Comparison of ENCODE assay signal across 1 cellular context in the genomic region with DNA sequence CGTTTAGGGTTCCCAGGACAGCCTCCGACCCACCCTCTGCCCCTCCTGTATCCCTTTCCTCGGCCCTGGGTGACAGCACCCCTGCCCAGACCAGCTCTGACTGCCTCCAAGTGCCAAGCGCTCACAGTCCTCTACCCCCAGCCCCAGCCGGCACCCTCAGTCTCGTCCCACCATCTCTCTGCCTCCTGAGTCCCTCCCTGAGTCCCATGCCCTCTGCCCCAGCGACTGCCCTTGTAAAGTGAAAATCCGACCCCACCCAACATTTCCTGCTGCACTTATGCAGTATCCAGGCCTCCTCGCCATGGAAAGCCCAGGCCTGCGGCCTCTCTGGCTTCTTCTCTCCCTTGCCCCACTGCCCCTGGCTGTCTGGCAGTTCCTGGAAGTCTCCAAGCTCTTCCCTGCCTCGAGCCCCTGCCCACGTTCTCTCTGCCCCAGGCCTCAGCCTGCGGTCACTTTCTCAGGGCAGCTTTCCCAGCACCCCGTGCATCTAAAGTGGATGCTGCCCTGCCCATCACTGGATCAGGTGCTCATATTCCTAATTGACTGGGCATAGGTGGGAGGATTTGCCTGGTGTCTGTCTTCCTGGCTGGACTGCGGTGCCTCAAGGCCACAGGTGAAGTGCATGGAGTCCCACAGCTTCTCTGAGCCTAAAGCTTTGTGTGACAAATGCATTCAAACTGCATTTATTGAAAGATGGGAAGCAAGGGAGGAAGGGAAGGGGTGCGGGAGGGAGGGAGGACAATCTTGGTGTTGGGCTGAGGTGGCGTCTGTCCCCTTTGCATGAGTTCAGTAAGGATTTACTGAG.
TF ChIP-seq lines count a peak whose summit lies in the region.

No MANE protein-coding gene starts in this region.

TF ChIP-seq in HepG2, 621 proteins besides CTCF, POLR2A, EP300 and RAD21:
- TF ChIP-seq MTA1 (CRISPR knock-in tag; IDR thresholded peaks at IDR 0.05; ENCODE audit: borderline replicate concordance) (no peak), FLYWCH1 (CRISPR knock-in tag; IDR thresholded peaks at IDR 0.05) (no peak)
- TF ChIP-seq, protein P1, sequence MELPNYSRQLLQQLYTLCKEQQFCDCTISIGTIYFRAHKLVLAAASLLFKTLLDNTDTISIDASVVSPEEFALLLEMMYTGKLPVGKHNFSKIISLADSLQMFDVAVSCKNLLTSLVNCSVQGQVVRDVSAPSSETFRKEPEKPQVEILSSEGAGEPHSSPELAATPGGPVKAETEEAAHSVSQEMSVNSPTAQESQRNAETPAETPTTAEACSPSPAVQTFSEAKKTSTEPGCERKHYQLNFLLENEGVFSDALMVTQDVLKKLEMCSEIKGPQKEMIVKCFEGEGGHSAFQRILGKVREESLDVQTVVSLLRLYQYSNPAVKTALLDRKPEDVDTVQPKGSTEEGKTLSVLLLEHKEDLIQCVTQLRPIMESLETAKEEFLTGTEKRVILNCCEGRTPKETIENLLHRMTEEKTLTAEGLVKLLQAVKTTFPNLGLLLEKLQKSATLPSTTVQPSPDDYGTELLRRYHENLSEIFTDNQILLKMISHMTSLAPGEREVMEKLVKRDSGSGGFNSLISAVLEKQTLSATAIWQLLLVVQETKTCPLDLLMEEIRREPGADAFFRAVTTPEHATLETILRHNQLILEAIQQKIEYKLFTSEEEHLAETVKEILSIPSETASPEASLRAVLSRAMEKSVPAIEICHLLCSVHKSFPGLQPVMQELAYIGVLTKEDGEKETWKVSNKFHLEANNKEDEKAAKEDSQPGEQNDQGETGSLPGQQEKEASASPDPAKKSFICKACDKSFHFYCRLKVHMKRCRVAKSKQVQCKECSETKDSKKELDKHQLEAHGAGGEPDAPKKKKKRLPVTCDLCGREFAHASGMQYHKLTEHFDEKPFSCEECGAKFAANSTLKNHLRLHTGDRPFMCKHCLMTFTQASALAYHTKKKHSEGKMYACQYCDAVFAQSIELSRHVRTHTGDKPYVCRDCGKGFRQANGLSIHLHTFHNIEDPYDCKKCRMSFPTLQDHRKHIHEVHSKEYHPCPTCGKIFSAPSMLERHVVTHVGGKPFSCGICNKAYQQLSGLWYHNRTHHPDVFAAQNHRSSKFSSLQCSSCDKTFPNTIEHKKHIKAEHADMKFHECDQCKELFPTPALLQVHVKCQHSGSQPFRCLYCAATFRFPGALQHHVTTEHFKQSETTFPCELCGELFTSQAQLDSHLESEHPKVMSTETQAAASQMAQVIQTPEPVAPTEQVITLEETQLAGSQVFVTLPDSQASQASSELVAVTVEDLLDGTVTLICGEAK (IDR thresholded peaks at IDR 0.05): no peak
- TF ChIP-seq, protein P1 (CRISPR knock-in tag; IDR thresholded peaks at IDR 0.05): no peak
- TF ChIP-seq, protein P2, sequence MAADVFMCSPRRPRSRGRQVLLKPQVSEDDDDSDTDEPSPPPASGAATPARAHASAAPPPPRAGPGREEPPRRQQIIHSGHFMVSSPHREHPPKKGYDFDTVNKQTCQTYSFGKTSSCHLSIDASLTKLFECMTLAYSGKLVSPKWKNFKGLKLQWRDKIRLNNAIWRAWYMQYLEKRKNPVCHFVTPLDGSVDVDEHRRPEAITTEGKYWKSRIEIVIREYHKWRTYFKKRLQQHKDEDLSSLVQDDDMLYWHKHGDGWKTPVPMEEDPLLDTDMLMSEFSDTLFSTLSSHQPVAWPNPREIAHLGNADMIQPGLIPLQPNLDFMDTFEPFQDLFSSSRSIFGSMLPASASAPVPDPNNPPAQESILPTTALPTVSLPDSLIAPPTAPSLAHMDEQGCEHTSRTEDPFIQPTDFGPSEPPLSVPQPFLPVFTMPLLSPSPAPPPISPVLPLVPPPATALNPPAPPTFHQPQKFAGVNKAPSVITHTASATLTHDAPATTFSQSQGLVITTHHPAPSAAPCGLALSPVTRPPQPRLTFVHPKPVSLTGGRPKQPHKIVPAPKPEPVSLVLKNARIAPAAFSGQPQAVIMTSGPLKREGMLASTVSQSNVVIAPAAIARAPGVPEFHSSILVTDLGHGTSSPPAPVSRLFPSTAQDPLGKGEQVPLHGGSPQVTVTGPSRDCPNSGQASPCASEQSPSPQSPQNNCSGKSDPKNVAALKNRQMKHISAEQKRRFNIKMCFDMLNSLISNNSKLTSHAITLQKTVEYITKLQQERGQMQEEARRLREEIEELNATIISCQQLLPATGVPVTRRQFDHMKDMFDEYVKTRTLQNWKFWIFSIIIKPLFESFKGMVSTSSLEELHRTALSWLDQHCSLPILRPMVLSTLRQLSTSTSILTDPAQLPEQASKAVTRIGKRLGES (CRISPR knock-in tag; IDR thresholded peaks at IDR 0.05; ENCODE audit: borderline replicate concordance): no peak
- TF ChIP-seq, protein P3, sequence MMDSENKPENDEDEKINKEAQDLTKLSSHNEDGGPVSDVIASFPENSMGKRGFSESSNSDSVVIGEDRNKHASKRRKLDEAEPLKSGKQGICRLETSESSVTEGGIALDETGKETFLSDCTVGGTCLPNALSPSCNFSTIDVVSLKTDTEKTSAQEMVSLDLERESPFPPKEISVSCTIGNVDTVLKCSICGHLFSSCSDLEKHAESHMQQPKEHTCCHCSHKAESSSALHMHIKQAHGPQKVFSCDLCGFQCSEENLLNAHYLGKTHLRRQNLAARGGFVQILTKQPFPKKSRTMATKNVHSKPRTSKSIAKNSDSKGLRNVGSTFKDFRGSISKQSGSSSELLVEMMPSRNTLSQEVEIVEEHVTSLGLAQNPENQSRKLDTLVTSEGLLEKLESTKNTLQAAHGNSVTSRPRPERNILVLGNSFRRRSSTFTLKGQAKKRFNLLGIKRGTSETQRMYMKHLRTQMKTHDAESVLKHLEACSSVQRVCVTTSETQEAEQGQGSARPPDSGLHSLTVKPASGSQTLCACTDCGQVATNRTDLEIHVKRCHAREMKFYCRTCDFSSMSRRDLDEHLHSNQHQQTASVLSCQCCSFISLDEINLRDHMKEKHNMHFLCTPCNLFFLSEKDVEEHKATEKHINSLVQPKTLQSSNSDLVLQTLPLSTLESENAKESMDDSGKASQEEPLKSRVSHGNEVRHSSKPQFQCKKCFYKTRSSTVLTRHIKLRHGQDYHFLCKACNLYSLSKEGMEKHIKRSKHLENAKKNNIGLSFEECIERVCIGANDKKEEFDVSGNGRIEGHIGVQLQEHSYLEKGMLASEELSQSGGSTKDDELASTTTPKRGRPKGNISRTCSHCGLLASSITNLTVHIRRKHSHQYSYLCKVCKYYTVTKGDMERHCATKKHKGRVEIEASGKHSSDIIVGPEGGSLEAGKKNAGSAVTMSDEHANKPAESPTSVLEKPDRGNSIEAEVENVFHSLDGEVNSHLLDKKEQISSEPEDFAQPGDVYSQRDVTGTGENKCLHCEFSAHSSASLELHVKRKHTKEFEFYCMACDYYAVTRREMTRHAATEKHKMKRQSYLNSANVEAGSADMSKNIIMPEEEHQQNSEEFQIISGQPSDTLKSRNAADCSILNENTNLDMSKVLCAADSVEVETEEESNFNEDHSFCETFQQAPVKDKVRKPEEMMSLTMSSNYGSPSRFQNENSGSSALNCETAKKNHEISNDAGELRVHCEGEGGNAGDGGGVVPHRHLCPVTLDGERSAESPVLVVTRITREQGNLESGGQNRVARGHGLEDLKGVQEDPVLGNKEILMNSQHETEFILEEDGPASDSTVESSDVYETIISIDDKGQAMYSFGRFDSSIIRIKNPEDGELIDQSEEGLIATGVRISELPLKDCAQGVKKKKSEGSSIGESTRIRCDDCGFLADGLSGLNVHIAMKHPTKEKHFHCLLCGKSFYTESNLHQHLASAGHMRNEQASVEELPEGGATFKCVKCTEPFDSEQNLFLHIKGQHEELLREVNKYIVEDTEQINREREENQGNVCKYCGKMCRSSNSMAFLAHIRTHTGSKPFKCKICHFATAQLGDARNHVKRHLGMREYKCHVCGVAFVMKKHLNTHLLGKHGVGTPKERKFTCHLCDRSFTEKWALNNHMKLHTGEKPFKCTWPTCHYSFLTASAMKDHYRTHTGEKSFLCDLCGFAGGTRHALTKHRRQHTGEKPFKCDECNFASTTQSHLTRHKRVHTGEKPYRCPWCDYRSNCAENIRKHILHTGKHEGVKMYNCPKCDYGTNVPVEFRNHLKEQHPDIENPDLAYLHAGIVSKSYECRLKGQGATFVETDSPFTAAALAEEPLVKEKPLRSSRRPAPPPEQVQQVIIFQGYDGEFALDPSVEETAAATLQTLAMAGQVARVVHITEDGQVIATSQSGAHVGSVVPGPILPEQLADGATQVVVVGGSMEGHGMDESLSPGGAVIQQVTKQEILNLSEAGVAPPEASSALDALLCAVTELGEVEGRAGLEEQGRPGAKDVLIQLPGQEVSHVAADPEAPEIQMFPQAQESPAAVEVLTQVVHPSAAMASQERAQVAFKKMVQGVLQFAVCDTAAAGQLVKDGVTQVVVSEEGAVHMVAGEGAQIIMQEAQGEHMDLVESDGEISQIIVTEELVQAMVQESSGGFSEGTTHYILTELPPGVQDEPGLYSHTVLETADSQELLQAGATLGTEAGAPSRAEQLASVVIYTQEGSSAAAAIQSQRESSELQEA (CRISPR knock-in tag; IDR thresholded peaks at IDR 0.05; ENCODE audit: not compliant biosample characterization): no peak
